27 cellular contexts compared by ENCODE assay signal in the genomic region with DNA sequence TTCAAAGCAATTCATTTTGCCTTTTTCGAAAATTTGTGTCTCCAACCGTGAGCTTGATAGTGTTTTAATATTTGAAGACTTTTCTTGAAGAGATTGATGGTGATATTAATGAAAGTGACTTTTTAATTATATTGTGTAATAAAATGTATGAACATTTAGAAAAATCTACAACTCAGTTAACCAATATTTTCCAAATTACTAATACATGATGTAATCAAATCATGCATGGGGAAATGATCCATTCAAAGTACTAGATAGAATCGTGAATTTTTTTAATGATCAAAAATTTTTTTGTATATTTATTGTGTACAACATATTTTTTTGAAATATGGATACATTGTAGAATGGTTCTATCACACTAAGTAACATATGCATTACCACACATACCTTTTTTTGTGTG. TPM values are rescaled to one million over a fixed set of nuclear protein-coding genes. Genes with fewer than 3 reads are reported as not detected.
"Had no signal": no experiment of that assay in that cellular context is flagged by ENCODE, and none has a peak within 500 bp of the region (broad histone marks: within the 10 kb centered on the region; RNA-seq: fewer than 3 reads in every experiment).

No MANE protein-coding gene starts in this region.

- H3K79me2 ChIP-seq: hepatocyte had no signal

- DNase-seq: dermis blood vessel endothelial cell; dorsolateral prefrontal cortex; effector CD4-positive, alpha-beta T cell; effector memory CD4-positive, alpha-beta T cell; foreskin fibroblast; gastrocnemius medialis; glutamatergic neuron; head of caudate nucleus; heart right ventricle; hypothalamus; immature natural killer cell; islet precursor cell; left cardiac atrium; left lung; left ventricle myocardium superior; lower lobe of right lung; mesenchymal stem cell; mucosa of descending colon; naive B cell; naive thymus-derived CD8-positive, alpha-beta T cell had no signal

- H3K27ac ChIP-seq: coronary artery, dorsolateral prefrontal cortex, esophagus muscularis mucosa, gastrocnemius medialis, heart right ventricle, hepatocyte, left lung, lower lobe of right lung had no signal

- ATAC-seq: gastrocnemius medialis; heart right ventricle; left cardiac atrium; left lung; left ventricle myocardium superior; lower lobe of right lung; mucosa of descending colon; naive thymus-derived CD8-positive, alpha-beta T cell had no signal

- H3K36me3 ChIP-seq: left lung, lower lobe of right lung had no signal

- H3K27me3 ChIP-seq: dorsolateral prefrontal cortex, esophagus muscularis mucosa, gastrocnemius medialis, heart right ventricle, hepatocyte, left lung had no signal

- H3K4me1 ChIP-seq: esophagus muscularis mucosa, gastrocnemius medialis, heart right ventricle, left lung, lower lobe of right lung had no signal

- H3K4me2 ChIP-seq: hepatocyte had no signal

- H3K4me3 ChIP-seq: coronary artery, dorsolateral prefrontal cortex, esophagus muscularis mucosa, gastrocnemius medialis, heart right ventricle, hepatocyte, left lung, lower lobe of right lung, mucosa of descending colon had no signal

- H2AFZ ChIP-seq: hepatocyte had no signal

- FAIRE-seq: colon, endothelial cell of umbilical vein had no signal

RNA-seq across cellular contexts. Expression of gene CCDC152, which starts 55.0 kb away (rescaled TPM):
- total RNA-seq: mesothelial cell of epicardium, myocyte had no signal
